ENCODE assay signal across 7 cellular contexts in genomic region chr16:31073823-31074072, GRCh38. TPM values are rescaled to one million over a fixed set of nuclear protein-coding genes. Genes with fewer than 3 reads are reported as not detected.
DNase-seq lines count a peak whose midpoint lies in the region; ATAC-seq and TF ChIP-seq lines count a peak whose summit lies in the region.

No MANE protein-coding gene starts in this region.

- no peaks in the 10 kb centered on the region for H3K27me3 ChIP-seq in endodermal cell (ENCODE audit: control insufficient read depth, insufficient read depth, low read length, poor library complexity, severe bottlenecking)
- no peaks in the 10 kb centered on the region for H3K27me3 ChIP-seq in prostate gland (replicated peaks; ENCODE audit: insufficient read depth)

- TF ChIP-seq CTCF in endodermal cell (conservative IDR thresholded peaks at IDR 0.05) = no peak
- no peak for TF ChIP-seq CTCF in prostate gland (IDR thresholded peaks at IDR 0.05)

- peak overlapping the region; percentile 98 for H3K27ac Mint-ChIP-seq in endodermal cell

- H3K4me3 Mint-ChIP-seq in endodermal cell = peak overlapping the region; percentile 90

- peaks cover 17% of the 10 kb centered on the region for H3K4me1 Mint-ChIP-seq in endodermal cell

- no peaks in the 10 kb centered on the region for H3K9me3 Mint-ChIP-seq in endodermal cell

- H3K4me3 ChIP-seq in endodermal cell (ENCODE audit: low read length) (peak overlapping the region; percentile 94), prostate gland (peak overlapping the region; percentile 97 to 99)

- peaks cover 21% of the 10 kb centered on the region for H3K36me3 Mint-ChIP-seq in endodermal cell (ENCODE audit: low read depth)

- intact Hi-C loops in prostate gland (cut with DNase I) = loop anchor here (2.0 to 5.0 kb wide), 2 partner anchors 21 to 41 kb away; partner anchors contain the start of genes STX4 and VKORC1

- DNase-seq in NOMO-1 treated with DMSO at 0.1 percent for 48 hours (lab: John Stamatoyannopoulos, UW; ENCODE audit: unreplicated experiment) (peak; percentile 79), endodermal cell (no peak), prostate gland (ENCODE audit: low spot score) (no peak), cerebellar cortex (ENCODE audit: low spot score) (no peak), SW480 (ENCODE audit: low spot score) (no peak)

- no peaks in the 10 kb centered on the region for H3K4me1 ChIP-seq in endodermal cell (ENCODE audit: control insufficient read depth, insufficient read depth, low read length)
- H3K4me1 ChIP-seq in prostate gland (replicated peaks) = peaks cover 10% of the 10 kb centered on the region

- no peak for TF ChIP-seq POLR2A in prostate gland (IDR thresholded peaks at IDR 0.05)

- ATAC-seq in GM19395 (IDR thresholded peaks at IDR 0.05; ENCODE audit: unreplicated experiment) (peak; percentile 26), HG02623 (IDR thresholded peaks at IDR 0.05; ENCODE audit: unreplicated experiment) (no peak)

- H3K27me3 Mint-ChIP-seq in endodermal cell (ENCODE audit: insufficient read depth) = no peaks in the 10 kb centered on the region

- H3K27ac ChIP-seq in endodermal cell (ENCODE audit: low read depth, low read length) = peak overlapping the region; percentile 87
- H3K27ac ChIP-seq in prostate gland = peak overlapping the region; percentile 91 to 94

- WGBS in endodermal cell (ENCODE audit: insufficient coverage in 1 of 2, insufficient read length in 1 of 2), 2 experiments = 0% methylated on average over 6 to 7 of the region's 7 CpGs
- 0% methylated on average over 7 of the region's 7 CpGs for WGBS in prostate gland

- H3K9me3 ChIP-seq in endodermal cell (ENCODE audit: control insufficient read depth, low read length) (no peaks in the 10 kb centered on the region), prostate gland (no peaks in the 10 kb centered on the region)

- H3K9ac ChIP-seq in endodermal cell (ENCODE audit: extremely low read depth, low read length, poor library complexity, severe bottlenecking) = peak overlapping the region; percentile 93

- H3K36me3 ChIP-seq in endodermal cell (ENCODE audit: control insufficient read depth, insufficient read depth, low read length) = peaks cover 25% of the 10 kb centered on the region
- H3K36me3 ChIP-seq in prostate gland = peaks cover 8 to 25% of the 10 kb centered on the region in 2 donors

RNA-seq across cellular contexts. Expression of gene ZNF668, which starts 0.3 kb away (rescaled TPM):
- total RNA-seq in endodermal cell = 10 to 100 TPM; 11.2 to 12.6 TPM
- polyA plus RNA-seq in endodermal cell (2013, experiment 1 of 2) = 9.8 TPM
- polyA plus RNA-seq in endodermal cell (2013, experiment 2 of 2) = 11.6 TPM
- total RNA-seq in prostate gland = 10 to 100 TPM; 15.6 to 21.4 TPM

RNA-seq across cellular contexts. Expression of gene ZNF646, which starts 0.5 kb away (rescaled TPM):
- total RNA-seq in endodermal cell = 10 to 100 TPM; 24.9 to 29.2 TPM
- polyA plus RNA-seq in endodermal cell (2013, experiment 1 of 2) = 16.2 TPM
- 15.9 TPM for polyA plus RNA-seq in endodermal cell (2013, experiment 2 of 2)
- total RNA-seq in prostate gland = 10 to 100 TPM; 26.3 to 33.7 TPM

RNA-seq across cellular contexts. Expression of gene PRSS53, which starts 15.0 kb away (rescaled TPM):
- total RNA-seq in endodermal cell (1 to 10 TPM; 1.7 to 2.8 TPM), prostate gland (1 to 10 TPM; 2.5 TPM)
- polyA plus RNA-seq in endodermal cell (2013, experiment 1 of 2) = 4.1 TPM
- 3.2 TPM for polyA plus RNA-seq in endodermal cell (2013, experiment 2 of 2)

RNA-seq across cellular contexts. Expression of gene VKORC1, which starts 20.8 kb away (rescaled TPM):
- total RNA-seq in endodermal cell (10 to 100 TPM; 53.7 to 63.0 TPM), prostate gland (100 to 1,000 TPM; 106 to 175 TPM)
- 93.5 TPM for polyA plus RNA-seq in endodermal cell (2013, experiment 1 of 2)
- polyA plus RNA-seq in endodermal cell (2013, experiment 2 of 2) = 86.0 TPM

RNA-seq across cellular contexts. Expression of gene BCKDK, which starts 34.4 kb away (rescaled TPM):
- total RNA-seq in endodermal cell = 10 to 100 TPM; 47.0 to 57.7 TPM
- polyA plus RNA-seq in endodermal cell (2013, experiment 1 of 2) = 44.3 TPM
- polyA plus RNA-seq in endodermal cell (2013, experiment 2 of 2) = 42.0 TPM
- total RNA-seq in prostate gland = 10 to 100 TPM; 78.5 to 80.6 TPM
